Comparison of ENCODE assay signal across 19 cellular contexts in genomic region chr19:12804051-12804450, GRCh38. TPM values are rescaled to one million over a fixed set of nuclear protein-coding genes. Genes with fewer than 3 reads are reported as not detected.
"Had no signal": no experiment of that assay in that cellular context is flagged by ENCODE, and none has a peak within 500 bp of the region (broad histone marks: within the 10 kb centered on the region; RNA-seq: fewer than 3 reads in every experiment).

No MANE protein-coding gene starts in this region.

- H3K4me3 Mint-ChIP-seq: immature natural killer cell had no signal

- H3K9ac ChIP-seq: parathyroid adenoma had no signal

- H3K27me3 ChIP-seq: esophagus squamous epithelium, sigmoid colon had no signal

- ATAC-seq: left ventricle myocardium superior; naive thymus-derived CD4-positive, alpha-beta T cell had no signal

- H3K4me3 ChIP-seq: esophagus squamous epithelium, sigmoid colon, skin epidermis had no signal

- H2AFZ ChIP-seq: parathyroid adenoma had no signal

- H3K27ac ChIP-seq: epithelial cell of prostate, esophagus squamous epithelium, parathyroid adenoma, sigmoid colon, skin epidermis had no signal

- DNase-seq: effector memory CD4-positive, alpha-beta T cell; esophagus squamous epithelium; foreskin fibroblast; immature natural killer cell; left ventricle myocardium superior; mesendoderm; naive thymus-derived CD4-positive, alpha-beta T cell; occipital lobe; sigmoid colon; stimulated activated CD4-positive, alpha-beta T cell treated with anti-CD3 and anti-CD28 coated beads, Interleukin-12 subunit alpha, Interleukin-12 subunit beta, amount 100 ng/mL, for 4 hours; stimulated activated naive CD4-positive, alpha-beta T cell treated with Interleukin-2 at 50 U/mL for 16 hours; trophoblast cell had no signal

- FAIRE-seq: endometrium, keratinocyte had no signal

- H3K27ac Mint-ChIP-seq: immature natural killer cell had no signal

- H3K9me3 Mint-ChIP-seq: immature natural killer cell had no signal

- H3K9me3 ChIP-seq: esophagus squamous epithelium, sigmoid colon had no signal

RNA-seq across cellular contexts. Expression of gene THSD8, which starts 2.2 kb away (rescaled TPM):
- total RNA-seq: esophagus squamous epithelium, sigmoid colon, urinary bladder had no signal
- polyA plus RNA-seq: naive thymus-derived CD4-positive, alpha-beta T cell; neural cell; urinary bladder had no signal
